Comparison of ENCODE assay signal across 13 cellular contexts in genomic region chr3:133444071-133444774, GRCh38. TPM values are rescaled to one million over a fixed set of nuclear protein-coding genes. Genes with fewer than 3 reads are reported as not detected.
DNase-seq lines count a peak whose midpoint lies in the region; ATAC-seq and TF ChIP-seq lines count a peak whose summit lies in the region.
"Had no signal": no experiment of that assay in that cellular context is flagged by ENCODE, and none has a peak within 500 bp of the region (broad histone marks: within the 10 kb centered on the region; RNA-seq: fewer than 3 reads in every experiment).

No MANE protein-coding gene starts in this region.

- H2AFZ ChIP-seq in KMS-11 (ENCODE audit: low read depth): no peak overlapping the region

- ATAC-seq in RWPE2 (ENCODE audit: low read depth) (peak; percentile 94), left lobe of liver (peak; percentile 28), GM21381 (IDR thresholded peaks at IDR 0.05; ENCODE audit: unreplicated experiment) (no peak)
- ATAC-seq: stimulated activated naive CD8-positive, alpha-beta T cell treated with anti-CD3 and anti-CD28 coated beads, Interleukin-15, Interleukin-2, amounts not matched to agents 100 U/mL and 50 U/mL, for 24 hours had no signal

- H3K4me1 ChIP-seq in KMS-11 (ENCODE audit: low read depth, poor library complexity, severe bottlenecking) (peaks cover 81% of the 10 kb centered on the region), RWPE2 (ENCODE audit: insufficient read depth, poor library complexity, severe bottlenecking) (peaks cover 10% of the 10 kb centered on the region), sigmoid colon (no peaks in the 10 kb centered on the region)

- DNase-seq in DMS53 treated with DMSO at 0.1 percent for 48 hours (lab: John Stamatoyannopoulos, UW; ENCODE audit: unreplicated experiment) (peak; percentile 58), RWPE2 (ENCODE audit: low spot score) (no peak), left lobe of liver (ENCODE audit: low spot score) (no peak), sigmoid colon (no peak), cerebellar cortex (ENCODE audit: low spot score) (no peak)
- DNase-seq in stimulated activated CD4-positive, alpha-beta T cell treated with anti-CD3 and anti-CD28 coated beads, Interleukin-2, amount 100 ng/mL, for 48 hours: no peak
- DNase-seq: heart left ventricle; Right ventricle myocardium superior; stimulated activated naive CD8-positive, alpha-beta T cell treated with anti-CD3 and anti-CD28 coated beads, Interleukin-15, Interleukin-2, amounts not matched to agents 100 U/mL and 50 U/mL, for 24 hours had no signal

- TF ChIP-seq CTCF in KMS-11 (conservative IDR thresholded peaks at IDR 0.05; ENCODE audit: low read depth, low read length) (no peak), RWPE2 (IDR thresholded peaks at IDR 0.05; ENCODE audit: poor library complexity, severe bottlenecking) (peak; percentile 64), sigmoid colon (IDR thresholded peaks at IDR 0.05) (no peak)

- no peak for TF ChIP-seq EP300 in sigmoid colon (IDR thresholded peaks at IDR 0.05)

- H3K27me3 ChIP-seq in KMS-11 (ENCODE audit: insufficient read depth, low read depth) (no peaks in the 10 kb centered on the region), RWPE2 (ENCODE audit: insufficient read depth, poor library complexity, severe bottlenecking) (no peaks in the 10 kb centered on the region), sigmoid colon (no peaks in the 10 kb centered on the region)
- H3K27me3 ChIP-seq: heart left ventricle had no signal

- peak overlapping the region; percentile 80 for H3K27ac ChIP-seq in KMS-11
- peak overlapping the region; percentile 23 for H3K27ac ChIP-seq in RWPE2 (ENCODE audit: poor library complexity, severe bottlenecking)
- H3K27ac ChIP-seq in sigmoid colon: no peak overlapping the region
- H3K27ac ChIP-seq: heart left ventricle had no signal

- no peak for TF ChIP-seq POLR2A in sigmoid colon (IDR thresholded peaks at IDR 0.05)

- H3K4me3 ChIP-seq in KMS-11 (IDR thresholded peaks at IDR 0.05; ENCODE audit: insufficient read depth, low read depth, low read length) (no peak overlapping the region), RWPE2 (ENCODE audit: severe bottlenecking) (no peak overlapping the region), sigmoid colon (no peak overlapping the region)
- H3K4me3 ChIP-seq: heart left ventricle had no signal

- WGBS in sigmoid colon, 2 donors: 45 to 63% methylated on average over 7 of the region's 7 CpGs

- H3K4me2 ChIP-seq in KMS-11: peak overlapping the region; percentile 74

- no peaks in the 10 kb centered on the region for H3K36me3 ChIP-seq in KMS-11 (ENCODE audit: insufficient read depth)
- H3K36me3 ChIP-seq in RWPE2 (ENCODE audit: low read depth): no peaks in the 10 kb centered on the region
- H3K36me3 ChIP-seq in sigmoid colon: no peaks in the 10 kb centered on the region
- H3K36me3 ChIP-seq: heart left ventricle had no signal

- H3K9me3 ChIP-seq in RWPE2 (ENCODE audit: severe bottlenecking) (no peaks in the 10 kb centered on the region), sigmoid colon (no peaks in the 10 kb centered on the region)
- H3K9me3 ChIP-seq: heart left ventricle had no signal

- intact Hi-C loops in sigmoid colon (cut with DNase I): no loop called here

- H3K79me2 ChIP-seq in KMS-11 (ENCODE audit: insufficient read depth, low read depth): no peaks in the 10 kb centered on the region

- no peaks in the 10 kb centered on the region for H4K20me1 ChIP-seq in KMS-11 (ENCODE audit: insufficient read depth)

- H3K9ac ChIP-seq in KMS-11: peak overlapping the region; percentile 4; the same call in 1 of the 2 replicates

RNA-seq across cellular contexts. Expression of gene BFSP2, which starts 44.4 kb away (rescaled TPM):
- not detected for total RNA-seq in left lobe of liver
- total RNA-seq in sigmoid colon: not detected
- polyA plus RNA-seq in sigmoid colon: 1 to 10 TPM in 1 of 3 donors, not detected in 2; 2.5 TPM
- total RNA-seq: activated naive CD4-positive, alpha-beta T cell treated with anti-CD3 and anti-CD28 coated beads, Interleukin-2, amount 50 U/mL, for 72 hours; heart left ventricle; pulmonary artery endothelial cell; Right ventricle myocardium superior had no signal
- polyA plus RNA-seq: heart left ventricle had no signal

Comparison
In these comparisons a context has a peak if more than half of its experiments do, and no peak if none do; other contexts are left out.
1. H3K27ac ChIP-seq: peak in KMS-11 (single experiment) and RWPE2 (single experiment); none in sigmoid colon (0 of 4).